Comparison of ENCODE assay signal across 1 cellular context in the genomic region with DNA sequence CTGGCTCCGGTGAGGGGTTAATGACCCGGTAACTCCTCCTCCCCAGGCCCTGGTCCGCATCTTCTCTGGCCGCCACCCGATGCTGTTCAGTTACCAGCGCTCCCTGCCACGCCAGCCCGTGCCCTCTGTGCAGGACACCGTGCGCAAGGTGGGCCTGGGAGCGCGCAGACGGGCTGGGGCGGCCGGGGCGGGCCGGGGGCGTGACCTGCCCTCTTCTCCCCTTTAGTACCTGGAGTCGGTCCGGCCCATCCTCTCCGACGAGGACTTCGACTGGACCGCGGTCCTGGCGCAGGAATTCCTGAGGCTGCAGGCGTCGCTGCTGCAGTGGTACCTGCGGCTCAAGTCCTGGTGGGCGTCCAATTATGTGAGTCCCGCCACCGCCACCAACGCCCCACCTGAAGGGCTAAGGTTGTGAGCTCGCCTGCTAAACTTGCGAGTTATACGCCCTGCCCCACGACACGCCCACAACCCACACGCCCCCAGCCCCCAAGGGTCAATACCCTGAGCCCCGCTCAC.
TF ChIP-seq lines count a peak whose summit lies in the region.

No MANE protein-coding gene starts in this region.

TF ChIP-seq in GM23338, 12 proteins besides CTCF, POLR2A, EP300 and RAD21 (continued from another document):
- TF ChIP-seq, protein P1, sequence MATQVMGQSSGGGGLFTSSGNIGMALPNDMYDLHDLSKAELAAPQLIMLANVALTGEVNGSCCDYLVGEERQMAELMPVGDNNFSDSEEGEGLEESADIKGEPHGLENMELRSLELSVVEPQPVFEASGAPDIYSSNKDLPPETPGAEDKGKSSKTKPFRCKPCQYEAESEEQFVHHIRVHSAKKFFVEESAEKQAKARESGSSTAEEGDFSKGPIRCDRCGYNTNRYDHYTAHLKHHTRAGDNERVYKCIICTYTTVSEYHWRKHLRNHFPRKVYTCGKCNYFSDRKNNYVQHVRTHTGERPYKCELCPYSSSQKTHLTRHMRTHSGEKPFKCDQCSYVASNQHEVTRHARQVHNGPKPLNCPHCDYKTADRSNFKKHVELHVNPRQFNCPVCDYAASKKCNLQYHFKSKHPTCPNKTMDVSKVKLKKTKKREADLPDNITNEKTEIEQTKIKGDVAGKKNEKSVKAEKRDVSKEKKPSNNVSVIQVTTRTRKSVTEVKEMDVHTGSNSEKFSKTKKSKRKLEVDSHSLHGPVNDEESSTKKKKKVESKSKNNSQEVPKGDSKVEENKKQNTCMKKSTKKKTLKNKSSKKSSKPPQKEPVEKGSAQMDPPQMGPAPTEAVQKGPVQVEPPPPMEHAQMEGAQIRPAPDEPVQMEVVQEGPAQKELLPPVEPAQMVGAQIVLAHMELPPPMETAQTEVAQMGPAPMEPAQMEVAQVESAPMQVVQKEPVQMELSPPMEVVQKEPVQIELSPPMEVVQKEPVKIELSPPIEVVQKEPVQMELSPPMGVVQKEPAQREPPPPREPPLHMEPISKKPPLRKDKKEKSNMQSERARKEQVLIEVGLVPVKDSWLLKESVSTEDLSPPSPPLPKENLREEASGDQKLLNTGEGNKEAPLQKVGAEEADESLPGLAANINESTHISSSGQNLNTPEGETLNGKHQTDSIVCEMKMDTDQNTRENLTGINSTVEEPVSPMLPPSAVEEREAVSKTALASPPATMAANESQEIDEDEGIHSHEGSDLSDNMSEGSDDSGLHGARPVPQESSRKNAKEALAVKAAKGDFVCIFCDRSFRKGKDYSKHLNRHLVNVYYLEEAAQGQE (IDR thresholded peaks at IDR 0.05; ENCODE audit: unreplicated experiment) = no peak
- TF ChIP-seq NANOG (IDR thresholded peaks at IDR 0.05; ENCODE audit: borderline replicate concordance) (no peak), CREB1 (CRISPR knock-in tag; IDR thresholded peaks at IDR 0.05; ENCODE audit: low read depth) (no peak), EZH2 (IDR thresholded peaks at IDR 0.05; ENCODE audit: low read depth, unreplicated experiment) (no peak), ZNF331 (CRISPR knock-in tag; IDR thresholded peaks at IDR 0.05; ENCODE audit: low read depth) (no peak), ZNF114 (CRISPR knock-in tag; IDR thresholded peaks at IDR 0.05) (no peak), JUNB (IDR thresholded peaks at IDR 0.05; ENCODE audit: unreplicated experiment) (no peak)
- TF ChIP-seq, protein P2, sequence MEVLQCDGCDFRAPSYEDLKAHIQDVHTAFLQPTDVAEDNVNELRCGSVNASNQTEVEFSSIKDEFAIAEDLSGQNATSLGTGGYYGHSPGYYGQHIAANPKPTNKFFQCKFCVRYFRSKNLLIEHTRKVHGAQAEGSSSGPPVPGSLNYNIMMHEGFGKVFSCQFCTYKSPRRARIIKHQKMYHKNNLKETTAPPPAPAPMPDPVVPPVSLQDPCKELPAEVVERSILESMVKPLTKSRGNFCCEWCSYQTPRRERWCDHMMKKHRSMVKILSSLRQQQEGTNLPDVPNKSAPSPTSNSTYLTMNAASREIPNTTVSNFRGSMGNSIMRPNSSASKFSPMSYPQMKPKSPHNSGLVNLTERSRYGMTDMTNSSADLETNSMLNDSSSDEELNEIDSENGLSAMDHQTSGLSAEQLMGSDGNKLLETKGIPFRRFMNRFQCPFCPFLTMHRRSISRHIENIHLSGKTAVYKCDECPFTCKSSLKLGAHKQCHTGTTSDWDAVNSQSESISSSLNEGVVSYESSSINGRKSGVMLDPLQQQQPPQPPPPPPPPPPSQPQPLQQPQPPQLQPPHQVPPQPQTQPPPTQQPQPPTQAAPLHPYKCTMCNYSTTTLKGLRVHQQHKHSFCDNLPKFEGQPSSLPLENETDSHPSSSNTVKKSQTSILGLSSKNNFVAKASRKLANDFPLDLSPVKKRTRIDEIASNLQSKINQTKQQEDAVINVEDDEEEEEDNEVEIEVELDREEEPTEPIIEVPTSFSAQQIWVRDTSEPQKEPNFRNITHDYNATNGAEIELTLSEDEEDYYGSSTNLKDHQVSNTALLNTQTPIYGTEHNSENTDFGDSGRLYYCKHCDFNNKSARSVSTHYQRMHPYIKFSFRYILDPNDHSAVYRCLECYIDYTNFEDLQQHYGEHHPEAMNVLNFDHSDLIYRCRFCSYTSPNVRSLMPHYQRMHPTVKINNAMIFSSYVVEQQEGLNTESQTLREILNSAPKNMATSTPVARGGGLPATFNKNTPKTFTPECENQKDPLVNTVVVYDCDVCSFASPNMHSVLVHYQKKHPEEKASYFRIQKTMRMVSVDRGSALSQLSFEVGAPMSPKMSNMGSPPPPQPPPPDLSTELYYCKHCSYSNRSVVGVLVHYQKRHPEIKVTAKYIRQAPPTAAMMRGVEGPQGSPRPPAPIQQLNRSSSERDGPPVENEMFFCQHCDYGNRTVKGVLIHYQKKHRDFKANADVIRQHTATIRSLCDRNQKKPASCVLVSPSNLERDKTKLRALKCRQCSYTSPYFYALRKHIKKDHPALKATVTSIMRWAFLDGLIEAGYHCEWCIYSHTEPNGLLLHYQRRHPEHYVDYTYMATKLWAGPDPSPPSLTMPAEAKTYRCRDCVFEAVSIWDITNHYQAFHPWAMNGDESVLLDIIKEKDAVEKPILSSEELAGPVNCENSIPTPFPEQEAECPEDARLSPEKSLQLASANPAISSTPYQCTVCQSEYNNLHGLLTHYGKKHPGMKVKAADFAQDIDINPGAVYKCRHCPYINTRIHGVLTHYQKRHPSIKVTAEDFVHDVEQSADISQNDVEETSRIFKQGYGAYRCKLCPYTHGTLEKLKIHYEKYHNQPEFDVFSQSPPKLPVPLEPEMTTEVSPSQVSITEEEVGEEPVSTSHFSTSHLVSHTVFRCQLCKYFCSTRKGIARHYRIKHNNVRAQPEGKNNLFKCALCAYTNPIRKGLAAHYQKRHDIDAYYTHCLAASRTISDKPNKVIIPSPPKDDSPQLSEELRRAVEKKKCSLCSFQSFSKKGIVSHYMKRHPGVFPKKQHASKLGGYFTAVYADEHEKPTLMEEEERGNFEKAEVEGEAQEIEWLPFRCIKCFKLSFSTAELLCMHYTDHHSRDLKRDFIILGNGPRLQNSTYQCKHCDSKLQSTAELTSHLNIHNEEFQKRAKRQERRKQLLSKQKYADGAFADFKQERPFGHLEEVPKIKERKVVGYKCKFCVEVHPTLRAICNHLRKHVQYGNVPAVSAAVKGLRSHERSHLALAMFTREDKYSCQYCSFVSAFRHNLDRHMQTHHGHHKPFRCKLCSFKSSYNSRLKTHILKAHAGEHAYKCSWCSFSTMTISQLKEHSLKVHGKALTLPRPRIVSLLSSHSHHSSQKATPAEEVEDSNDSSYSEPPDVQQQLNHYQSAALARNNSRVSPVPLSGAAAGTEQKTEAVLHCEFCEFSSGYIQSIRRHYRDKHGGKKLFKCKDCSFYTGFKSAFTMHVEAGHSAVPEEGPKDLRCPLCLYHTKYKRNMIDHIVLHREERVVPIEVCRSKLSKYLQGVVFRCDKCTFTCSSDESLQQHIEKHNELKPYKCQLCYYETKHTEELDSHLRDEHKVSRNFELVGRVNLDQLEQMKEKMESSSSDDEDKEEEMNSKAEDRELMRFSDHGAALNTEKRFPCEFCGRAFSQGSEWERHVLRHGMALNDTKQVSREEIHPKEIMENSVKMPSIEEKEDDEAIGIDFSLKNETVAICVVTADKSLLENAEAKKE (CRISPR knock-in tag; IDR thresholded peaks at IDR 0.05) = no peak
- TF ChIP-seq, protein P3, sequence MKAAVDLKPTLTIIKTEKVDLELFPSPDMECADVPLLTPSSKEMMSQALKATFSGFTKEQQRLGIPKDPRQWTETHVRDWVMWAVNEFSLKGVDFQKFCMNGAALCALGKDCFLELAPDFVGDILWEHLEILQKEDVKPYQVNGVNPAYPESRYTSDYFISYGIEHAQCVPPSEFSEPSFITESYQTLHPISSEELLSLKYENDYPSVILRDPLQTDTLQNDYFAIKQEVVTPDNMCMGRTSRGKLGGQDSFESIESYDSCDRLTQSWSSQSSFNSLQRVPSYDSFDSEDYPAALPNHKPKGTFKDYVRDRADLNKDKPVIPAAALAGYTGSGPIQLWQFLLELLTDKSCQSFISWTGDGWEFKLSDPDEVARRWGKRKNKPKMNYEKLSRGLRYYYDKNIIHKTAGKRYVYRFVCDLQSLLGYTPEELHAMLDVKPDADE (IDR thresholded peaks at IDR 0.05) = no peak
